Comparison of ENCODE assay signal across 20 cellular contexts in genomic region chr1:50427818-50428779, GRCh38. TPM values are rescaled to one million over a fixed set of nuclear protein-coding genes. Genes with fewer than 3 reads are reported as not detected.
DNase-seq lines count a peak whose midpoint lies in the region; ATAC-seq and TF ChIP-seq lines count a peak whose summit lies in the region.
"Had no signal": no experiment of that assay in that cellular context is flagged by ENCODE, and none has a peak within 500 bp of the region (broad histone marks: within the 10 kb centered on the region; RNA-seq: fewer than 3 reads in every experiment).

No MANE protein-coding gene starts in this region.

- peaks cover 49 to 75% of the 10 kb centered on the region in 2 donors for H3K27me3 Mint-ChIP-seq in natural killer cell treated with Interleukin-12 subunit alpha and Interleukin-12 subunit beta and Interleukin-15 and Interleukin-18, amount 100 ng/mL, for 72 hours
- H3K27me3 Mint-ChIP-seq in natural killer cell (ENCODE audit: low read depth in 2 of 2) (peaks cover 80 to 91% of the 10 kb centered on the region in 2 donors), memory B cell (peaks cover 46% of the 10 kb centered on the region), T-cell (peaks cover 72 to 86% of the 10 kb centered on the region in 2 donors)
- peaks cover 94% of the 10 kb centered on the region for H3K27me3 Mint-ChIP-seq in activated naive CD8-positive, alpha-beta T cell treated with anti-CD3 and anti-CD28 coated beads, Interleukin-2, amount 10 ng/mL, durations not matched to agents 7 days and 5 days

- H3K9me3 Mint-ChIP-seq in natural killer cell treated with Interleukin-12 subunit alpha and Interleukin-12 subunit beta and Interleukin-15 and Interleukin-18, amount 100 ng/mL, for 72 hours, result no peaks in the 10 kb centered on the region
- H3K9me3 Mint-ChIP-seq in natural killer cell, result no peaks in the 10 kb centered on the region
- H3K9me3 Mint-ChIP-seq in activated naive CD8-positive, alpha-beta T cell treated with anti-CD3 and anti-CD28 coated beads, Interleukin-2, amount 10 ng/mL, durations not matched to agents 7 days and 5 days, result peaks cover 3% of the 10 kb centered on the region
- no peaks in the 10 kb centered on the region for H3K9me3 Mint-ChIP-seq in memory B cell
- no peaks in the 10 kb centered on the region for H3K9me3 Mint-ChIP-seq in T-cell
- H3K9me3 Mint-ChIP-seq: central memory CD8-positive, alpha-beta T cell had no signal

- CTCF ChIA-PET in T-cell (lab: Charles Lee), result no interaction called here

- peak overlapping the region in 1 of 2 donors; percentile 16 for H3K27ac Mint-ChIP-seq in natural killer cell treated with Interleukin-12 subunit alpha and Interleukin-12 subunit beta and Interleukin-15 and Interleukin-18, amount 100 ng/mL, for 72 hours
- no peak overlapping the region for H3K27ac Mint-ChIP-seq in natural killer cell
- no peak overlapping the region for H3K27ac Mint-ChIP-seq in activated naive CD8-positive, alpha-beta T cell treated with anti-CD3 and anti-CD28 coated beads, Interleukin-2, amount 10 ng/mL, durations not matched to agents 7 days and 5 days
- H3K27ac Mint-ChIP-seq in memory B cell, result peak overlapping the region; percentile 43
- no peak overlapping the region for H3K27ac Mint-ChIP-seq in T-cell

- TF ChIP-seq CTCF in natural killer cell (IDR thresholded peaks at IDR 0.05), result no peak

- POLR2A ChIA-PET in activated naive CD8-positive, alpha-beta T cell treated with anti-CD3 and anti-CD28 coated beads, Interleukin-2, amount 10 ng/mL, durations not matched to agents 7 days and 5 days (lab: Charles Lee), result no interaction called here
- POLR2A ChIA-PET in T-cell (lab: Charles Lee), result no interaction called here

- H3K4me3 Mint-ChIP-seq in natural killer cell treated with Interleukin-12 subunit alpha and Interleukin-12 subunit beta and Interleukin-15 and Interleukin-18, amount 100 ng/mL, for 72 hours, result peak overlapping the region; percentile 58
- H3K4me3 Mint-ChIP-seq in natural killer cell (no peak overlapping the region), memory B cell (no peak overlapping the region), T-cell (peak overlapping the region in 1 of 3 donors; percentile 9)
- H3K4me3 Mint-ChIP-seq in activated naive CD8-positive, alpha-beta T cell treated with anti-CD3 and anti-CD28 coated beads, Interleukin-2, amount 10 ng/mL, durations not matched to agents 7 days and 5 days, result peak overlapping the region; percentile 7
- H3K4me3 Mint-ChIP-seq: central memory CD8-positive, alpha-beta T cell had no signal

- no peak for ATAC-seq in natural killer cell treated with Interleukin-12 subunit alpha and Interleukin-12 subunit beta and Interleukin-15 and Interleukin-18, amount 100 ng/mL, for 72 hours
- ATAC-seq in natural killer cell (no peak), memory B cell (ENCODE audit: low read depth) (no peak), T-cell (replicated peaks in 1 of 4) (no peak), GM18858 (IDR thresholded peaks at IDR 0.05; ENCODE audit: unreplicated experiment) (no peak), HG02870 (IDR thresholded peaks at IDR 0.05; ENCODE audit: unreplicated experiment) (no peak)
- ATAC-seq in activated naive CD8-positive, alpha-beta T cell treated with anti-CD3 and anti-CD28 coated beads, Interleukin-2, amount 10 ng/mL, durations not matched to agents 7 days and 5 days (ENCODE audit: low read depth), result no peak

- peaks cover 24 to 41% of the 10 kb centered on the region in 2 donors for H3K4me1 Mint-ChIP-seq in natural killer cell treated with Interleukin-12 subunit alpha and Interleukin-12 subunit beta and Interleukin-15 and Interleukin-18, amount 100 ng/mL, for 72 hours (ENCODE audit: low read depth in 2 of 2)
- H3K4me1 Mint-ChIP-seq in natural killer cell (peaks cover 28 to 38% of the 10 kb centered on the region in 2 donors), memory B cell (peaks cover 11% of the 10 kb centered on the region), T-cell (peaks cover 27 to 43% (median 39%) of the 10 kb centered on the region in 3 donors)
- peaks cover 24% of the 10 kb centered on the region for H3K4me1 Mint-ChIP-seq in activated naive CD8-positive, alpha-beta T cell treated with anti-CD3 and anti-CD28 coated beads, Interleukin-2, amount 10 ng/mL, durations not matched to agents 7 days and 5 days

- DNase-seq in natural killer cell treated with Interleukin-12 subunit alpha and Interleukin-12 subunit beta and Interleukin-15 and Interleukin-18, amount 100 ng/mL, for 72 hours (ENCODE audit: low spot score), result no peak
- DNase-seq in natural killer cell (no peak), memory B cell (ENCODE audit: low spot score in 2 of 2) (peak in 1 of 2 donors; percentile 17), T-cell (no peak), substantia nigra (lab: John Stamatoyannopoulos, UW) (no peak)
- DNase-seq in activated naive CD8-positive, alpha-beta T cell treated with anti-CD3 and anti-CD28 coated beads, Interleukin-2, amount 10 ng/mL, durations not matched to agents 7 days and 5 days, result peak; percentile 48
- DNase-seq: activated CD4-positive, CD25-positive, alpha-beta regulatory T cell; activated gamma-delta T cell; C1 segment of cervical spinal cord; erythroblast; GDM1; NCI-H2081 treated with DMSO at 0.1 percent for 48 hours; stimulated activated CD4-positive, alpha-beta T cell treated with anti-CD3 and anti-CD28 coated beads, Interleukin-4, amount 100 ng/mL, for 1 hour; stimulated activated naive CD4-positive, alpha-beta T cell treated with Interleukin-2 at 50 U/mL for 16 hours had no signal

- peaks cover 7% of the 10 kb centered on the region for H3K36me3 Mint-ChIP-seq in natural killer cell treated with Interleukin-12 subunit alpha and Interleukin-12 subunit beta and Interleukin-15 and Interleukin-18, amount 100 ng/mL, for 72 hours
- H3K36me3 Mint-ChIP-seq in natural killer cell (peaks cover 8% of the 10 kb centered on the region), memory B cell (peaks cover 2% of the 10 kb centered on the region), T-cell (no peaks in the 10 kb centered on the region)
- H3K36me3 Mint-ChIP-seq in activated naive CD8-positive, alpha-beta T cell treated with anti-CD3 and anti-CD28 coated beads, Interleukin-2, amount 10 ng/mL, durations not matched to agents 7 days and 5 days, result no peaks in the 10 kb centered on the region

- no peak overlapping the region for H3K27ac ChIP-seq in substantia nigra (ENCODE audit: low read depth, low read length, poor library complexity, severe bottlenecking)
- H3K27ac ChIP-seq: prostate gland had no signal

- intact Hi-C loops in natural killer cell (cut with micrococcal nuclease), result no loop called here

RNA-seq across cellular contexts. Expression of gene DMRTA2, which starts 4.9 kb away (rescaled TPM):
- total RNA-seq in natural killer cell treated with Interleukin-12 subunit alpha and Interleukin-12 subunit beta and Interleukin-15 and Interleukin-18, amount 100 ng/mL, for 72 hours, result 1 to 10 TPM; 1.1 to 3.6 TPM
- total RNA-seq in natural killer cell, result not detected
- not detected for total RNA-seq in activated naive CD8-positive, alpha-beta T cell treated with anti-CD3 and anti-CD28 coated beads, Interleukin-2, amount 10 ng/mL, durations not matched to agents 7 days and 5 days
- not detected for total RNA-seq in T-cell
- total RNA-seq: MCF 10A, mucosa of gallbladder had no signal

Comparison
In these comparisons a context has a peak if more than half of its experiments do, and no peak if none do; other contexts are left out.
1. H3K4me3 Mint-ChIP-seq: peak in natural killer cell treated with Interleukin-12 subunit alpha and Interleukin-12 subunit beta and Interleukin-15 and Interleukin-18, amount 100 ng/mL, for 72 hours (single experiment) and activated naive CD8-positive, alpha-beta T cell treated with anti-CD3 and anti-CD28 coated beads, Interleukin-2, amount 10 ng/mL, durations not matched to agents 7 days and 5 days (single experiment); none in natural killer cell (single experiment) and memory B cell (single experiment).